In genomic region chr1:36989260-36989659, GRCh38 we compare ENCODE assay signal across 26 cellular contexts. TPM values are rescaled to one million over a fixed set of nuclear protein-coding genes. Genes with fewer than 3 reads are reported as not detected.
DNase-seq lines count a peak whose midpoint lies in the region; ATAC-seq and TF ChIP-seq lines count a peak whose summit lies in the region.
"Had no signal": no experiment of that assay in that cellular context is flagged by ENCODE, and none has a peak within 500 bp of the region (broad histone marks: within the 10 kb centered on the region; RNA-seq: fewer than 3 reads in every experiment).

No MANE protein-coding gene starts in this region.

- H3F3A ChIP-seq in smooth muscle cell (ENCODE audit: low read depth): no peaks in the 10 kb centered on the region

- POLR2A ChIA-PET in activated CD4-positive, alpha-beta T cell treated with anti-CD3 and anti-CD28 coated beads, Interleukin-2, amount 10 ng/mL, durations not matched to agents 7 days and 5 days (lab: Charles Lee): no interaction called here

- 32 to 70% (median 41%) methylated on average over 8 of the region's 8 CpGs for WGBS in heart left ventricle, 4 donors
- 93% methylated on average over 8 of the region's 8 CpGs for WGBS in smooth muscle cell (ENCODE audit: low lambda C conversion rate)

- H2AFZ ChIP-seq in smooth muscle cell (ENCODE audit: low read depth): no peak overlapping the region
- H2AFZ ChIP-seq: hepatocyte had no signal

- peak; percentile 40 to 73 (median 60) for ATAC-seq in heart left ventricle
- ATAC-seq in upper lobe of right lung: peak; percentile 72
- ATAC-seq: A549, right lobe of liver had no signal

- intact Hi-C loops in heart left ventricle (cut with DNase I): no loop called here
- intact Hi-C loops in left ventricle myocardium inferior (cut with micrococcal nuclease): no loop called here
- intact Hi-C loops in head of caudate nucleus (cut with DNase I): no loop called here
- intact Hi-C loops in upper lobe of right lung (cut with DNase I): no loop called here

- CTCF ChIA-PET in activated CD4-positive, alpha-beta T cell treated with anti-CD3 and anti-CD28 coated beads, Interleukin-2, amount 10 ng/mL, durations not matched to agents 7 days and 5 days (lab: Charles Lee): no interaction called here

- H3K36me3 Mint-ChIP-seq in neural crest cell (ENCODE audit: low read depth): no peaks in the 10 kb centered on the region
- H3K36me3 Mint-ChIP-seq in activated CD4-positive, alpha-beta T cell treated with anti-CD3 and anti-CD28 coated beads, Interleukin-2, amount 10 ng/mL, durations not matched to agents 7 days and 5 days (ENCODE audit: low read depth): no peaks in the 10 kb centered on the region
- H3K36me3 Mint-ChIP-seq: activated CD4-positive, alpha-beta memory T cell treated with anti-CD3 and anti-CD28 coated beads for 36 hours; memory B cell had no signal

- no peaks in the 10 kb centered on the region for H3K36me3 ChIP-seq in heart left ventricle
- no peaks in the 10 kb centered on the region for H3K36me3 ChIP-seq in left ventricle myocardium inferior
- H3K36me3 ChIP-seq in upper lobe of right lung: no peaks in the 10 kb centered on the region
- H3K36me3 ChIP-seq in smooth muscle cell (ENCODE audit: low read depth): no peaks in the 10 kb centered on the region
- H3K36me3 ChIP-seq: BLaER1, right lobe of liver had no signal

- no peaks in the 10 kb centered on the region for H3K9me3 Mint-ChIP-seq in neural crest cell
- H3K9me3 Mint-ChIP-seq in activated CD4-positive, alpha-beta T cell treated with anti-CD3 and anti-CD28 coated beads, Interleukin-2, amount 10 ng/mL, durations not matched to agents 7 days and 5 days: no peaks in the 10 kb centered on the region
- H3K9me3 Mint-ChIP-seq: activated B cell treated with CpG ODN at 0.5 μM for 24 hours; activated CD4-positive, alpha-beta memory T cell treated with anti-CD3 and anti-CD28 coated beads for 36 hours; memory B cell had no signal

- DNase-seq in heart left ventricle (peak in 1 of 5 donors; percentile 51), left ventricle myocardium inferior (no peak), head of caudate nucleus (peak in 39 of 42 donors; percentile 12 to 74 (median 42)), neural crest cell (ENCODE audit: low read depth, low spot score) (peak; percentile 3), upper lobe of right lung (peak; percentile 69), smooth muscle cell (lab: John Stamatoyannopoulos, UW; ENCODE audit: unreplicated experiment) (no peak), coronary artery (ENCODE audit: low spot score) (no peak)
- DNase-seq in activated CD4-positive, alpha-beta T cell treated with anti-CD3 and anti-CD28 coated beads, Interleukin-2, amount 10 ng/mL, durations not matched to agents 7 days and 5 days: no peak
- DNase-seq: activated B cell treated with CpG ODN at 0.5 μM for 24 hours; activated CD4-positive, alpha-beta memory T cell treated with anti-CD3 and anti-CD28 coated beads for 36 hours; activated gamma-delta T cell; activated T-cell treated with anti-CD3 and anti-CD28 coated beads for 4 hours; Caco-2; GOT3; NCI-H2171; NCI-H526 treated with DMSO at 0.1 percent for 48 hours; right lobe of liver; stimulated activated CD8-positive, alpha-beta memory T cell treated with anti-CD3 and anti-CD28 coated beads, Interleukin-4, amount 100 ng/mL, for 48 hours; T1000 had no signal

- H3K4me1 ChIP-seq in heart left ventricle (no peaks in the 10 kb centered on the region), left ventricle myocardium inferior (peaks cover 30% of the 10 kb centered on the region), upper lobe of right lung (peaks cover 6% of the 10 kb centered on the region), smooth muscle cell (ENCODE audit: low read depth) (peaks cover 8% of the 10 kb centered on the region)
- H3K4me1 ChIP-seq: A549, BLaER1, Caco-2, right lobe of liver had no signal

- H3K27ac Mint-ChIP-seq in neural crest cell (ENCODE audit: unreplicated experiment): peak overlapping the region; percentile 16
- H3K27ac Mint-ChIP-seq in activated CD4-positive, alpha-beta T cell treated with anti-CD3 and anti-CD28 coated beads, Interleukin-2, amount 10 ng/mL, durations not matched to agents 7 days and 5 days: no peak overlapping the region
- H3K27ac Mint-ChIP-seq: activated B cell treated with CpG ODN at 0.5 μM for 24 hours; activated CD4-positive, alpha-beta memory T cell treated with anti-CD3 and anti-CD28 coated beads for 36 hours; memory B cell had no signal

- no peaks in the 10 kb centered on the region for H3K27me3 Mint-ChIP-seq in neural crest cell (ENCODE audit: low read depth)
- H3K27me3 Mint-ChIP-seq in activated CD4-positive, alpha-beta T cell treated with anti-CD3 and anti-CD28 coated beads, Interleukin-2, amount 10 ng/mL, durations not matched to agents 7 days and 5 days: no peaks in the 10 kb centered on the region

- no peak for TF ChIP-seq POLR2A in heart left ventricle (IDR thresholded peaks at IDR 0.05)

- TF ChIP-seq CTCF in heart left ventricle (IDR thresholded peaks at IDR 0.05): no peak
- no peak for TF ChIP-seq CTCF in left ventricle myocardium inferior (IDR thresholded peaks at IDR 0.05; ENCODE audit: borderline replicate concordance)
- TF ChIP-seq CTCF in neural crest cell (conservative IDR thresholded peaks at IDR 0.05): no peak
- TF ChIP-seq CTCF in upper lobe of right lung (IDR thresholded peaks at IDR 0.05): no peak
- no peak for TF ChIP-seq CTCF in smooth muscle cell (IDR thresholded peaks at IDR 0.05; ENCODE audit: borderline replicate concordance, insufficient read depth, poor library complexity, severe bottlenecking)
- TF ChIP-seq CTCF in coronary artery (IDR thresholded peaks at IDR 0.05): no peak

- H3K27ac ChIP-seq in heart left ventricle (no peak overlapping the region), left ventricle myocardium inferior (replicated peaks) (no peak overlapping the region), upper lobe of right lung (peak overlapping the region; percentile 36), smooth muscle cell (ENCODE audit: low read depth) (no peak overlapping the region), coronary artery (no peak overlapping the region)
- H3K27ac ChIP-seq: A549, BLaER1, hepatocyte, right lobe of liver had no signal

- no peaks in the 10 kb centered on the region for H3K79me2 ChIP-seq in smooth muscle cell (ENCODE audit: low read depth)
- H3K79me2 ChIP-seq: hepatocyte had no signal

- H3K4me2 ChIP-seq in smooth muscle cell: no peak overlapping the region
- H3K4me2 ChIP-seq: A549, BLaER1, hepatocyte had no signal

- H3K9ac ChIP-seq in smooth muscle cell (ENCODE audit: low read depth): no peak overlapping the region
- H3K9ac ChIP-seq: BLaER1 had no signal

- H3K27me3 ChIP-seq in heart left ventricle (peaks cover 0 to 17% (median 0%) of the 10 kb centered on the region in 9 donors), left ventricle myocardium inferior (ENCODE audit: low read depth) (peaks cover 33% of the 10 kb centered on the region), upper lobe of right lung (no peaks in the 10 kb centered on the region), smooth muscle cell (ENCODE audit: low read depth) (peaks cover 6% of the 10 kb centered on the region)
- H3K27me3 ChIP-seq: BLaER1, hepatocyte, right lobe of liver had no signal

- peak overlapping the region; percentile 40 for H3K4me3 Mint-ChIP-seq in neural crest cell
- H3K4me3 Mint-ChIP-seq in activated CD4-positive, alpha-beta T cell treated with anti-CD3 and anti-CD28 coated beads, Interleukin-2, amount 10 ng/mL, durations not matched to agents 7 days and 5 days: no peak overlapping the region
- H3K4me3 Mint-ChIP-seq: activated B cell treated with CpG ODN at 0.5 μM for 24 hours; activated CD4-positive, alpha-beta memory T cell treated with anti-CD3 and anti-CD28 coated beads for 36 hours; memory B cell had no signal

- no peaks in the 10 kb centered on the region for H4K20me1 ChIP-seq in smooth muscle cell (ENCODE audit: low read depth)
- H4K20me1 ChIP-seq: BLaER1 had no signal

- H3K4me1 Mint-ChIP-seq in neural crest cell: peaks cover 40% of the 10 kb centered on the region
- no peaks in the 10 kb centered on the region for H3K4me1 Mint-ChIP-seq in activated CD4-positive, alpha-beta T cell treated with anti-CD3 and anti-CD28 coated beads, Interleukin-2, amount 10 ng/mL, durations not matched to agents 7 days and 5 days
- H3K4me1 Mint-ChIP-seq: activated B cell treated with CpG ODN at 0.5 μM for 24 hours, memory B cell had no signal

- H3K9me3 ChIP-seq in heart left ventricle (no peaks in the 10 kb centered on the region), left ventricle myocardium inferior (replicated peaks) (no peaks in the 10 kb centered on the region), upper lobe of right lung (no peaks in the 10 kb centered on the region), smooth muscle cell (replicated peaks; ENCODE audit: low read depth) (no peaks in the 10 kb centered on the region)
- H3K9me3 ChIP-seq: A549, BLaER1, Caco-2, right lobe of liver had no signal

- H3K4me3 ChIP-seq in heart left ventricle (no peak overlapping the region), left ventricle myocardium inferior (no peak overlapping the region), upper lobe of right lung (no peak overlapping the region), smooth muscle cell (no peak overlapping the region), coronary artery (no peak overlapping the region)
- H3K4me3 ChIP-seq: A549, BLaER1, hepatocyte, right lobe of liver had no signal

RNA-seq across cellular contexts. Expression of gene GRIK3, which starts 45.1 kb away (rescaled TPM):
- total RNA-seq in heart left ventricle: 1 to 10 TPM in 2 of 9 donors, under 1 TPM in 7; 0.06 to 1.6 (median 0.29) TPM
- under 1 TPM; 0.14 to 0.38 TPM for polyA plus RNA-seq in heart left ventricle
- 0.55 TPM for total RNA-seq in left ventricle myocardium inferior
- total RNA-seq in neural crest cell: 1.6 and 2.4 TPM in 2 replicates
- total RNA-seq in upper lobe of right lung: not detected
- not detected for total RNA-seq in activated CD4-positive, alpha-beta T cell treated with anti-CD3 and anti-CD28 coated beads, Interleukin-2, amount 10 ng/mL, durations not matched to agents 7 days and 5 days
- 0.04 TPM in 2 replicates for total RNA-seq in smooth muscle cell
- 0.09 TPM in 1 of 2 replicates, not detected in the other for polyA plus RNA-seq in smooth muscle cell
- total RNA-seq: activated CD4-positive, alpha-beta memory T cell treated with anti-CD3 and anti-CD28 coated beads for 36 hours; Caco-2; MCF 10A; myocyte; osteocyte had no signal
- polyA plus RNA-seq: A549, hepatocyte had no signal

Comparison
In these comparisons a context has a peak if more than half of its experiments do, and no peak if none do; other contexts are left out.
1. DNase-seq: peak in head of caudate nucleus (39 of 42), neural crest cell (single experiment) and upper lobe of right lung (single experiment); none in left ventricle myocardium inferior (single experiment), activated CD4-positive, alpha-beta T cell treated with anti-CD3 and anti-CD28 coated beads, Interleukin-2, amount 10 ng/mL, durations not matched to agents 7 days and 5 days (single experiment), smooth muscle cell (single experiment) and coronary artery (single experiment).